Comparison of ENCODE assay signal across 1 cellular context in genomic region chr13:87042946-87043345, GRCh38.
A peak's percentile ranks its signal among the peaks of the same experiment; 100 is the strongest.
TF ChIP-seq lines count a peak whose summit lies in the region.

No MANE protein-coding gene starts in this region.

TF ChIP-seq in HEK293, 187 proteins besides CTCF, POLR2A, EP300 and RAD21 (continued from another document):
- TF ChIP-seq, protein P1, sequence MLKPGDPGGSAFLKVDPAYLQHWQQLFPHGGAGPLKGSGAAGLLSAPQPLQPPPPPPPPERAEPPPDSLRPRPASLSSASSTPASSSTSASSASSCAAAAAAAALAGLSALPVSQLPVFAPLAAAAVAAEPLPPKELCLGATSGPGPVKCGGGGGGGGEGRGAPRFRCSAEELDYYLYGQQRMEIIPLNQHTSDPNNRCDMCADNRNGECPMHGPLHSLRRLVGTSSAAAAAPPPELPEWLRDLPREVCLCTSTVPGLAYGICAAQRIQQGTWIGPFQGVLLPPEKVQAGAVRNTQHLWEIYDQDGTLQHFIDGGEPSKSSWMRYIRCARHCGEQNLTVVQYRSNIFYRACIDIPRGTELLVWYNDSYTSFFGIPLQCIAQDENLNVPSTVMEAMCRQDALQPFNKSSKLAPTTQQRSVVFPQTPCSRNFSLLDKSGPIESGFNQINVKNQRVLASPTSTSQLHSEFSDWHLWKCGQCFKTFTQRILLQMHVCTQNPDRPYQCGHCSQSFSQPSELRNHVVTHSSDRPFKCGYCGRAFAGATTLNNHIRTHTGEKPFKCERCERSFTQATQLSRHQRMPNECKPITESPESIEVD (tag by site-specific recombination; IDR thresholded peaks at IDR 0.05): peak; percentile 66
